Comparison of ENCODE assay signal across 1 cellular context in genomic region chr1:11453742-11454442, GRCh38.
TF ChIP-seq lines count a peak whose summit lies in the region.

No MANE protein-coding gene starts in this region.

TF ChIP-seq in SK-N-SH, 30 proteins besides CTCF, POLR2A, EP300 and RAD21 (continued from another document):
- TF ChIP-seq TAF1 (IDR thresholded peaks at IDR 0.05; ENCODE audit: borderline replicate concordance, low read depth, low read length), result no peak
- TF ChIP-seq JUND (IDR thresholded peaks at IDR 0.05), result no peak
- no peak for TF ChIP-seq PBX3 (IDR thresholded peaks at IDR 0.05)
- peak; percentile 52; the same call in 1 of the 2 replicates for TF ChIP-seq MXI1 (IDR thresholded peaks at IDR 0.05; ENCODE audit: low read depth, low read length)
- TF ChIP-seq CHD2 (IDR thresholded peaks at IDR 0.05; ENCODE audit: low read length, partially characterized antibody), result peak; percentile 44
- peak; percentile 62; the same call in 1 of the 2 replicates for TF ChIP-seq FOXJ3 (CRISPR knock-in tag; IDR thresholded peaks at IDR 0.05)
- no peak for TF ChIP-seq TEAD4 (IDR thresholded peaks at IDR 0.05; ENCODE audit: borderline replicate concordance, insufficient read depth)
